ENCODE assay signal across 8 cellular contexts in genomic region chr6:165987483-165988305, GRCh38.
DNase-seq lines count a peak whose midpoint lies in the region; ATAC-seq and TF ChIP-seq lines count a peak whose summit lies in the region.

No MANE protein-coding gene starts in this region.

- H3K27ac ChIP-seq in SK-N-SH (ENCODE audit: low read depth in 2 of 2, low read length in 1 of 2) (peak overlapping the region in 1 of 2 experiments; percentile 3; a peak in 1 of 4 replicates), cardiac muscle cell (no peak overlapping the region)

- H3K4me3 ChIP-seq in SK-N-SH (ENCODE audit: low read depth in 2 of 2, low read length in 1 of 2) (peak overlapping the region; percentile 26 to 45; a peak in 3 of 4 replicates), cardiac muscle cell (peak overlapping the region; percentile 49)

- in situ Hi-C loops in GM13977 (cut with MboI; ENCODE audit: low pct_unique_long_range_greater_than_20kb, low sequenced_read_pairs, unreplicated experiment): no loop called here

- no peak for ATAC-seq in GM21619 (IDR thresholded peaks at IDR 0.05; ENCODE audit: unreplicated experiment)

- no peak overlapping the region for H2AFZ ChIP-seq in SK-N-SH (ENCODE audit: low read depth)

- H3F3A ChIP-seq in SK-N-SH (replicated peaks; ENCODE audit: insufficient read depth): no peaks in the 10 kb centered on the region

- H3K4me2 ChIP-seq in SK-N-SH: peak overlapping the region; percentile 47; the same call in 1 of the 2 replicates

- no peak for TF ChIP-seq RAD21 in SK-N-SH (IDR thresholded peaks at IDR 0.05; ENCODE audit: low read length)

- TF ChIP-seq CTCF in SK-N-SH (IDR thresholded peaks at IDR 0.05) (no peak), cardiac muscle cell (IDR thresholded peaks at IDR 0.05; ENCODE audit: low read depth, low read length) (no peak), GM13977 (IDR thresholded peaks at IDR 0.05; ENCODE audit: extremely low read depth, insufficient read depth, missing control alignments) (no peak)

- H3K4me1 ChIP-seq in SK-N-SH (ENCODE audit: control insufficient read depth in 1 of 2, insufficient read depth in 2 of 2, low read depth in 1 of 2, low read length in 1 of 2) (peaks cover 0 to 12% of the 10 kb centered on the region in 2 experiments; a peak in 1 of 4 replicates), cardiac muscle cell (ENCODE audit: low read depth) (peaks cover 13% of the 10 kb centered on the region)

- no peak for TF ChIP-seq EP300 in SK-N-SH (IDR thresholded peaks at IDR 0.05; ENCODE audit: borderline replicate concordance in 1 of 2, low read depth in 1 of 2, low read length in 1 of 2)

- intact Hi-C loops in posterior vena cava (cut with DNase I): loop anchor here in 1 of 2 donors (1.0 kb wide), 1 partner anchor 39 kb away; no protein-coding TSS in a partner anchor

- H3K9me2 ChIP-seq in SK-N-SH: no peaks in the 10 kb centered on the region

- no peaks in the 10 kb centered on the region for H3K27me3 ChIP-seq in SK-N-SH (ENCODE audit: insufficient read depth)
- H3K27me3 ChIP-seq in cardiac muscle cell: peaks cover 100% of the 10 kb centered on the region

- no peaks in the 10 kb centered on the region for H3K36me3 ChIP-seq in SK-N-SH (replicated peaks in 1 of 2; ENCODE audit: control insufficient read depth in 1 of 2, insufficient read depth in 2 of 2, low read length in 1 of 2)
- no peaks in the 10 kb centered on the region for H3K36me3 ChIP-seq in cardiac muscle cell

- WGBS in SK-N-SH (ENCODE audit: low lambda C conversion rate): under 1% methylated on average over 16 of the region's 51 CpGs

- no peaks in the 10 kb centered on the region for H3K9me3 ChIP-seq in SK-N-SH
- no peaks in the 10 kb centered on the region for H3K9me3 ChIP-seq in cardiac muscle cell (ENCODE audit: low read depth)

- POLR2A ChIA-PET in SK-N-SH (lab: Yijun Ruan, JAX): no interaction called here

- no peaks in the 10 kb centered on the region for H4K20me1 ChIP-seq in SK-N-SH (ENCODE audit: insufficient read depth)

- CTCF ChIA-PET in SK-N-SH (lab: Yijun Ruan, JAX): interaction anchor here (1.7 kb wide), 1 partner anchor 19 kb away, joined by 9 read pairs; no protein-coding TSS in a partner anchor

- DNase-seq in ELR (ENCODE audit: low read depth): peak; percentile 86
- peak; percentile 90 for DNase-seq in SK-N-SH
- peak; percentile 71 to 96 for DNase-seq in cardiac muscle cell (ENCODE audit: low read depth in 1 of 2, low spot score in 1 of 2)
- DNase-seq in posterior vena cava (ENCODE audit: low spot score): peak; percentile 92
- DNase-seq in DMS153 (lab: John Stamatoyannopoulos, UW): no peak
- DNase-seq in GM13977 (ENCODE audit: low spot score): no peak
- DNase-seq in NCI-H1694 treated with DMSO at 0.1 percent for 48 hours (lab: John Stamatoyannopoulos, UW): no peak

- no peak overlapping the region for H3K9ac ChIP-seq in SK-N-SH

- no peaks in the 10 kb centered on the region for H3K79me2 ChIP-seq in SK-N-SH (ENCODE audit: insufficient read depth)

TF ChIP-seq in SK-N-SH, 30 proteins besides CTCF, POLR2A, EP300 and RAD21:
- no peak for TF ChIP-seq YY1 (IDR thresholded peaks at IDR 0.05; ENCODE audit: low read depth)
- peak; percentile 29; the same call in 1 of the 2 replicates for TF ChIP-seq MXI1 (IDR thresholded peaks at IDR 0.05; ENCODE audit: low read depth, low read length)
- TF ChIP-seq FOXJ3 (CRISPR knock-in tag; IDR thresholded peaks at IDR 0.05): 0 out of 2 replicates have a peak, but pooled peaks have one; percentile 46
TF ChIP-seq in SK-N-SH: peak in this region for 2.

Comparison
In these comparisons a context has a peak if more than half of its experiments do, and no peak if none do; other contexts are left out.
1. DNase-seq: peak in ELR (single experiment), SK-N-SH (single experiment), cardiac muscle cell (2 of 2) and posterior vena cava (single experiment); none in DMS153 (single experiment), GM13977 (single experiment) and NCI-H1694 treated with DMSO at 0.1 percent for 48 hours (single experiment).